Comparison of ENCODE assay signal across 22 cellular contexts in genomic region chr14:51365241-51365940, GRCh38.
A peak's percentile ranks its signal among the peaks of the same experiment; 100 is the strongest.
DNase-seq lines count a peak whose midpoint lies in the region; ATAC-seq and TF ChIP-seq lines count a peak whose summit lies in the region.
"Had no signal": no experiment of that assay in that cellular context is flagged by ENCODE, and none has a peak within 500 bp of the region (broad histone marks: within the 10 kb centered on the region; RNA-seq: fewer than 3 reads in every experiment).

No MANE protein-coding gene starts in this region.

- intact Hi-C loops in PC-3 (cut with micrococcal nuclease): loop anchor here (10.0 kb wide), 1 partner anchor 409 kb away; no protein-coding TSS in a partner anchor

- H3K27me3 ChIP-seq in PC-3 (ENCODE audit: low read length): no peaks in the 10 kb centered on the region
- H3K27me3 ChIP-seq: BLaER1 treated with 17β-estradiol and CSF1 and Interleukin-3, amounts not matched to agents 10 nM and 100 nM; Peyer's patch; SJSA1 had no signal

- POLR2A ChIA-PET in PC-3 (lab: Charles Lee; ENCODE audit: unreplicated experiment) (no interaction called here), RWPE1 (lab: Yijun Ruan, JAX; ENCODE audit: low non-redundant PET) (no interaction called here)

- no peak overlapping the region for H3K4me2 ChIP-seq in PC-3 (ENCODE audit: low read length)
- H3K4me2 ChIP-seq: BLaER1 treated with 17β-estradiol and CSF1 and Interleukin-3, amounts not matched to agents 10 nM and 100 nM had no signal

- CTCF ChIA-PET in PC-3 (lab: Charles Lee): no interaction called here
- CTCF ChIA-PET in RWPE1 (lab: Yijun Ruan, JAX): no interaction called here

- H3K79me2 ChIP-seq in PC-3 (ENCODE audit: low read length): no peaks in the 10 kb centered on the region

- TF ChIP-seq CTCF in fibroblast of villous mesenchyme (IDR thresholded peaks at IDR 0.05; ENCODE audit: insufficient read depth, low read depth, low read length) (no peak), PC-3 (conservative IDR thresholded peaks at IDR 0.05; ENCODE audit: low read depth, low read length) (no peak), RWPE1 (conservative IDR thresholded peaks at IDR 0.05; ENCODE audit: low read depth) (no peak)

- H3K9ac ChIP-seq in PC-3 (ENCODE audit: low read length): no peak overlapping the region
- H3K9ac ChIP-seq: BLaER1 treated with 17β-estradiol and CSF1 and Interleukin-3, amounts not matched to agents 10 nM and 100 nM had no signal

- no peaks in the 10 kb centered on the region for H3K36me3 ChIP-seq in PC-3 (ENCODE audit: low read depth, low read length)
- H3K36me3 ChIP-seq: BLaER1 treated with 17β-estradiol and CSF1 and Interleukin-3, amounts not matched to agents 10 nM and 100 nM; Peyer's patch; SJSA1 had no signal

- no peaks in the 10 kb centered on the region for H4K20me1 ChIP-seq in PC-3 (ENCODE audit: low read length)
- H4K20me1 ChIP-seq: BLaER1 treated with 17β-estradiol and CSF1 and Interleukin-3, amounts not matched to agents 10 nM and 100 nM had no signal

- no TSS peak for BruUV-seq in PC-3 (replicated peaks; lab: Mats Ljungman, UMichigan)

- ATAC-seq in esophagus mucosa (peak; percentile 46), PC-3 (no peak), HG03354 (IDR thresholded peaks at IDR 0.05; ENCODE audit: poor library complexity, severe bottlenecking, unreplicated experiment) (no peak)
- ATAC-seq: HCT116, Right ventricle myocardium inferior had no signal

- peak; percentile 19 for DNase-seq in RPMI7951 (ENCODE audit: low read depth)
- peak; percentile 16 for DNase-seq in fibroblast of villous mesenchyme (ENCODE audit: low read depth)
- peak; percentile 59 for DNase-seq in stromal cell of bone marrow (ENCODE audit: low read depth)
- DNase-seq in PC-3: no peak
- DNase-seq in RWPE1 (ENCODE audit: low spot score): no peak
- DNase-seq: Caco-2; CD4-positive, alpha-beta memory T cell; DMS 273 treated with DMSO at 0.1 percent for 48 hours; KG1; NCI-H1092; NCI-H1436; NCI-H187 treated with DMSO at 0.1 percent for 48 hours; NCI-H2107; NCI-H510A; NCI-H748 treated with DMSO at 0.1 percent for 48 hours; Peyer's patch had no signal

- no peaks in the 10 kb centered on the region for H3F3A ChIP-seq in PC-3 (ENCODE audit: low read length, unreplicated experiment)

- H3K4me3 ChIP-seq in fibroblast of villous mesenchyme (ENCODE audit: low read depth, low read length) (no peak overlapping the region), PC-3 (ENCODE audit: low read length) (no peak overlapping the region)
- H3K4me3 ChIP-seq: BLaER1 treated with 17β-estradiol and CSF1 and Interleukin-3, amounts not matched to agents 10 nM and 100 nM; Peyer's patch; SJSA1 had no signal

- H2AFZ ChIP-seq in PC-3 (ENCODE audit: low read length): no peak overlapping the region

- no peaks in the 10 kb centered on the region for H3K9me2 ChIP-seq in PC-3 (replicated peaks; ENCODE audit: low read length)

- H3K27ac ChIP-seq in PC-3 (ENCODE audit: low read length) (no peak overlapping the region), RWPE1 (no peak overlapping the region)
- H3K27ac ChIP-seq: BLaER1 treated with 17β-estradiol and CSF1 and Interleukin-3, amounts not matched to agents 10 nM and 100 nM; Peyer's patch; SJSA1 had no signal

- H3K9me3 ChIP-seq in PC-3 (ENCODE audit: low read length): no peaks in the 10 kb centered on the region
- H3K9me3 ChIP-seq: BLaER1 treated with 17β-estradiol and CSF1 and Interleukin-3, amounts not matched to agents 10 nM and 100 nM; Peyer's patch; SJSA1 had no signal

- peaks cover 11% of the 10 kb centered on the region for H3K4me1 ChIP-seq in PC-3 (ENCODE audit: insufficient read depth, low read length)
- H3K4me1 ChIP-seq: BLaER1 treated with 17β-estradiol and CSF1 and Interleukin-3, amounts not matched to agents 10 nM and 100 nM; Peyer's patch had no signal

Comparison
In these comparisons a context has a peak if more than half of its experiments do, and no peak if none do; other contexts are left out.
1. DNase-seq: peak in RPMI7951 (single experiment), fibroblast of villous mesenchyme (single experiment) and stromal cell of bone marrow (single experiment); none in PC-3 (single experiment) and RWPE1 (single experiment).